ENCODE assay signal across 22 cellular contexts in the genomic region with DNA sequence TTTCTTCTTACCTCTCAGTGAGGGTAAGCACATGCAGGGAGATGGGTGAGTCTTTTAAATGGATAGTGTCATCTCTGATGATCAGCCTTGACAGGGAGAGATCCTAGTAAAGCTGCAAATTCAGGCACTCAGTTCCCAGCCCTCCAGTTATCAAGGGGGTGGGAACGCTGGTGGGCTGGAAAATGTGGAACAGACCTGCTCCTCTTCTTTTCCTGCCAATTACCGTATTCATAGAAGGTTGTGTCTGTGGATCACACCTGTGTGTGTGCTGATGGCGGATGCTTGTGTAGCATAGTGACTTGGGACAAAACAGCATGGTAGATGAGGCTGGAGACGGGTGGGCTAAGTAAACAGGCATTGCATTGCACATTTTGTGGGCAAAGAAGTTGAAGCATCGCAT.
"Had no signal": no experiment of that assay in that cellular context is flagged by ENCODE, and none has a peak within 500 bp of the region (broad histone marks: within the 10 kb centered on the region; RNA-seq: fewer than 3 reads in every experiment).

No MANE protein-coding gene starts in this region.

- H3K4me3 ChIP-seq: hepatocyte, right lobe of liver, skin epidermis, tibial artery had no signal

- H3K27me3 Mint-ChIP-seq: activated B cell treated with CpG ODN at 0.5 μM for 24 hours; activated CD4-positive, alpha-beta T cell treated with anti-CD3 and anti-CD28 coated beads for 36 hours; activated naive CD8-positive, alpha-beta T cell treated with anti-CD3 and anti-CD28 coated beads, Interleukin-2, amount 10 ng/mL, durations not matched to agents 7 days and 5 days; dendritic cell treated with granulocyte-macrophage colony-stimulating factor and Interleukin-4, amounts not matched to agents 40 ng/mL and 50 ng/mL, for 4 days; natural killer cell treated with Interleukin-12 subunit alpha and Interleukin-12 subunit beta and Interleukin-15 and Interleukin-18, amount 100 ng/mL, for 72 hours; stimulated activated naive CD8-positive, alpha-beta T cell treated with anti-CD3 and anti-CD28 coated beads, Interleukin-15, amount 100 ng/mL, for 72 hours had no signal

- ATAC-seq: activated CD4-positive, alpha-beta T cell treated with anti-CD3 and anti-CD28 coated beads for 36 hours; natural killer cell treated with Interleukin-12 subunit alpha and Interleukin-12 subunit beta and Interleukin-15 and Interleukin-18, amount 100 ng/mL, for 72 hours; right lobe of liver; stimulated activated effector memory CD8-positive, alpha-beta T cell treated with anti-CD3 and anti-CD28 coated beads, Interleukin-12 subunit alpha, Interleukin-12 subunit beta, amount 100 ng/mL, for 72 hours; stimulated activated naive CD8-positive, alpha-beta T cell treated with anti-CD3 and anti-CD28 coated beads, Interleukin-15, amount 100 ng/mL, for 72 hours had no signal

- H3K4me3 Mint-ChIP-seq: activated B cell treated with CpG ODN at 0.5 μM for 24 hours; activated CD4-positive, alpha-beta T cell treated with anti-CD3 and anti-CD28 coated beads for 36 hours; activated naive CD4-positive, alpha-beta T cell treated with anti-CD3 and anti-CD28 coated beads for 36 hours; activated naive CD8-positive, alpha-beta T cell treated with anti-CD3 and anti-CD28 coated beads, Interleukin-2, amount 10 ng/mL, durations not matched to agents 7 days and 5 days; dendritic cell treated with granulocyte-macrophage colony-stimulating factor and Interleukin-4, amounts not matched to agents 40 ng/mL and 50 ng/mL, for 4 days; natural killer cell treated with Interleukin-12 subunit alpha and Interleukin-12 subunit beta and Interleukin-15 and Interleukin-18, amount 100 ng/mL, for 72 hours; stimulated activated effector memory CD8-positive, alpha-beta T cell treated with anti-CD3 and anti-CD28 coated beads, Interleukin-12 subunit alpha, Interleukin-12 subunit beta, amount 100 ng/mL, for 72 hours; stimulated activated naive CD8-positive, alpha-beta T cell treated with anti-CD3 and anti-CD28 coated beads, Interleukin-15, amount 100 ng/mL, for 72 hours had no signal

- H3K27ac Mint-ChIP-seq: activated B cell treated with CpG ODN at 0.5 μM for 24 hours; activated CD4-positive, alpha-beta T cell treated with anti-CD3 and anti-CD28 coated beads for 36 hours; activated naive CD4-positive, alpha-beta T cell treated with anti-CD3 and anti-CD28 coated beads for 36 hours; activated naive CD8-positive, alpha-beta T cell treated with anti-CD3 and anti-CD28 coated beads, Interleukin-2, amount 10 ng/mL, durations not matched to agents 7 days and 5 days; dendritic cell treated with granulocyte-macrophage colony-stimulating factor and Interleukin-4, amounts not matched to agents 40 ng/mL and 50 ng/mL, for 4 days; stimulated activated effector memory CD8-positive, alpha-beta T cell treated with anti-CD3 and anti-CD28 coated beads, Interleukin-12 subunit alpha, Interleukin-12 subunit beta, amount 100 ng/mL, for 72 hours; stimulated activated naive CD8-positive, alpha-beta T cell treated with anti-CD3 and anti-CD28 coated beads, Interleukin-15, amount 100 ng/mL, for 72 hours had no signal

- H3K27ac ChIP-seq: foreskin keratinocyte, hepatocyte, neutrophil, parathyroid adenoma, right lobe of liver, skin epidermis, tibial artery had no signal

- H3K27me3 ChIP-seq: foreskin keratinocyte, hepatocyte, neutrophil, right lobe of liver, tibial artery had no signal

- DNase-seq: activated B cell treated with CpG ODN at 0.5 μM for 24 hours; activated CD4-positive, alpha-beta T cell treated with anti-CD3 and anti-CD28 coated beads for 36 hours; activated CD4-positive, alpha-beta T cell treated with anti-CD3 and anti-CD28 coated beads, Interleukin-2, amount 50 U/mL, for 4 hours; activated effector memory CD4-positive, alpha-beta T cell treated with Interleukin-2 at 50 U/mL for 16 hours; activated naive CD4-positive, alpha-beta T cell treated with anti-CD3 and anti-CD28 coated beads for 36 hours; activated naive CD8-positive, alpha-beta T cell treated with anti-CD3 and anti-CD28 coated beads, Interleukin-2, amount 10 ng/mL, durations not matched to agents 7 days and 5 days; activated T-cell treated with anti-CD3 and anti-CD28 coated beads, Interleukin-2, amount 50 U/mL, for 48 hours; amniotic stem cell; effector CD4-positive, alpha-beta T cell; right lobe of liver; stimulated activated CD4-positive, alpha-beta T cell treated with anti-CD3 and anti-CD28 coated beads, Interleukin-1b, Interleukin-23, amount 100 ng/mL, for 48 hours; stimulated activated naive CD8-positive, alpha-beta T cell treated with anti-CD3 and anti-CD28 coated beads, Interleukin-15, amount 100 ng/mL, for 72 hours; T1000; tibial artery had no signal

- H3K4me1 ChIP-seq: parathyroid adenoma, right lobe of liver had no signal

- H3K9me3 Mint-ChIP-seq: activated B cell treated with CpG ODN at 0.5 μM for 24 hours; activated naive CD4-positive, alpha-beta T cell treated with anti-CD3 and anti-CD28 coated beads for 36 hours; dendritic cell treated with granulocyte-macrophage colony-stimulating factor and Interleukin-4, amounts not matched to agents 40 ng/mL and 50 ng/mL, for 4 days; natural killer cell treated with Interleukin-12 subunit alpha and Interleukin-12 subunit beta and Interleukin-15 and Interleukin-18, amount 100 ng/mL, for 72 hours; stimulated activated effector memory CD8-positive, alpha-beta T cell treated with anti-CD3 and anti-CD28 coated beads, Interleukin-12 subunit alpha, Interleukin-12 subunit beta, amount 100 ng/mL, for 72 hours; stimulated activated naive CD8-positive, alpha-beta T cell treated with anti-CD3 and anti-CD28 coated beads, Interleukin-15, amount 100 ng/mL, for 72 hours had no signal

- H3K9me3 ChIP-seq: neutrophil, right lobe of liver, tibial artery had no signal
